ENCODE assay signal across 20 cellular contexts in genomic region chr1:175841613-175842234, GRCh38.
DNase-seq lines count a peak whose midpoint lies in the region; ATAC-seq and TF ChIP-seq lines count a peak whose summit lies in the region.
"Had no signal": no experiment of that assay in that cellular context is flagged by ENCODE, and none has a peak within 500 bp of the region (broad histone marks: within the 10 kb centered on the region; RNA-seq: fewer than 3 reads in every experiment).

No MANE protein-coding gene starts in this region.

- no peaks in the 10 kb centered on the region for H3K79me1 ChIP-seq in mesenchymal stem cell (replicated peaks; ENCODE audit: low read length, poor library complexity, severe bottlenecking)

- WGBS in mesenchymal stem cell: 47% methylated on average over 7 of the region's 8 CpGs
- 40% methylated on average over 8 of the region's 8 CpGs for WGBS in mammary epithelial cell (ENCODE audit: low coverage, missing lambda C conversion rate)

- H3K4me2 ChIP-seq in mesenchymal stem cell (ENCODE audit: low read length, poor library complexity, severe bottlenecking) (no peak overlapping the region), mammary epithelial cell (ENCODE audit: insufficient read depth, low read depth, low read length) (no peak overlapping the region)

- CTCF ChIA-PET in mammary epithelial cell (lab: Charles Lee; ENCODE audit: low non-redundant PET): no interaction called here

- no peaks in the 10 kb centered on the region for H4K20me1 ChIP-seq in mammary epithelial cell (ENCODE audit: insufficient read depth, low read length)

- no peak overlapping the region for H3K14ac ChIP-seq in mesenchymal stem cell (ENCODE audit: low read length in 2 of 2)

- no peak overlapping the region for H3K4me3 Mint-ChIP-seq in T-helper 2 cell treated with Interferon-gamma antibody and Interleukin-4, amounts not matched to agents 5 μg/mL and 100 μg/mL, for 36 hours
- H3K4me3 Mint-ChIP-seq: activated naive CD4-positive, alpha-beta T cell treated with anti-CD3 and anti-CD28 coated beads, Interleukin-2, amount 10 ng/mL, durations not matched to agents 7 days and 5 days; CD8-positive, alpha-beta memory T cell had no signal

- no peaks in the 10 kb centered on the region for H3K36me3 Mint-ChIP-seq in T-helper 2 cell treated with Interferon-gamma antibody and Interleukin-4, amounts not matched to agents 5 μg/mL and 100 μg/mL, for 36 hours (ENCODE audit: low read depth)
- H3K36me3 Mint-ChIP-seq: activated naive CD4-positive, alpha-beta T cell treated with anti-CD3 and anti-CD28 coated beads, Interleukin-2, amount 10 ng/mL, durations not matched to agents 7 days and 5 days; CD8-positive, alpha-beta memory T cell had no signal

- no peak overlapping the region for H3K23ac ChIP-seq in mesenchymal stem cell (ENCODE audit: low read length in 2 of 2)

- no peaks in the 10 kb centered on the region for H3K36me3 ChIP-seq in mesenchymal stem cell (ENCODE audit: control insufficient read depth in 1 of 2, insufficient read depth in 2 of 2, low read depth in 1 of 2, low read length in 2 of 2)
- H3K36me3 ChIP-seq in mammary epithelial cell (ENCODE audit: insufficient read depth, low read length): no peaks in the 10 kb centered on the region
- H3K36me3 ChIP-seq: left lung, pancreas had no signal

- dilution Hi-C loops in mammary epithelial cell (cut with HindIII; ENCODE audit: low sequenced_read_pairs): no loop called here

- TF ChIP-seq CTCF in mammary epithelial cell (conservative IDR thresholded peaks at IDR 0.05 in 1 of 2, IDR thresholded peaks at IDR 0.05 in 1 of 2; ENCODE audit: extremely low read depth in 1 of 2, insufficient read depth in 1 of 2, low read depth in 1 of 2, low read length in 2 of 2): no peak

- H3K27ac Mint-ChIP-seq in T-helper 2 cell treated with Interferon-gamma antibody and Interleukin-4, amounts not matched to agents 5 μg/mL and 100 μg/mL, for 36 hours: no peak overlapping the region
- H3K27ac Mint-ChIP-seq: activated naive CD4-positive, alpha-beta T cell treated with anti-CD3 and anti-CD28 coated beads, Interleukin-2, amount 10 ng/mL, durations not matched to agents 7 days and 5 days had no signal

- H2BK120ac ChIP-seq in mesenchymal stem cell (ENCODE audit: low read depth, low read length): peak overlapping the region; percentile 44

- no TSS peak for BruUV-seq in mammary epithelial cell (replicated peaks; lab: Mats Ljungman, UMichigan)

- no peaks in the 10 kb centered on the region for H3K27me3 Mint-ChIP-seq in T-helper 2 cell treated with Interferon-gamma antibody and Interleukin-4, amounts not matched to agents 5 μg/mL and 100 μg/mL, for 36 hours (ENCODE audit: low read depth)

- H2AFZ ChIP-seq in mesenchymal stem cell (ENCODE audit: low read depth, low read length): no peak overlapping the region
- no peak overlapping the region for H2AFZ ChIP-seq in mammary epithelial cell (ENCODE audit: low read depth, low read length)

- intact Hi-C loops in mammary epithelial cell (cut with micrococcal nuclease): no loop called here

- peaks cover 25 to 40% of the 10 kb centered on the region in 2 experiments for H3K27me3 ChIP-seq in mesenchymal stem cell (ENCODE audit: control insufficient read depth in 1 of 2, insufficient read depth in 1 of 2, low read length in 2 of 2)
- no peaks in the 10 kb centered on the region for H3K27me3 ChIP-seq in mammary epithelial cell (ENCODE audit: insufficient read depth, low read length)
- H3K27me3 ChIP-seq: pancreas had no signal

- H3K4me3 ChIP-seq in mesenchymal stem cell (ENCODE audit: insufficient read depth in 1 of 2, low read depth in 1 of 2, low read length in 2 of 2) (no peak overlapping the region), mammary epithelial cell (replicated peaks in 1 of 3; ENCODE audit: insufficient read depth in 1 of 3, low read depth in 2 of 3, low read length in 3 of 3) (no peak overlapping the region)
- H3K4me3 ChIP-seq: GM12878, K562, left lung, pancreas had no signal

- H3K9me3 ChIP-seq in mesenchymal stem cell (ENCODE audit: control insufficient read depth, low read length): no peaks in the 10 kb centered on the region
- H3K9me3 ChIP-seq in mammary epithelial cell (replicated peaks; ENCODE audit: insufficient read depth, low read length): no peaks in the 10 kb centered on the region
- H3K9me3 ChIP-seq: left lung, pancreas had no signal

- H2BK15ac ChIP-seq in mesenchymal stem cell (ENCODE audit: low read depth, poor library complexity, severe bottlenecking): no peak overlapping the region

- H3K4me1 ChIP-seq in mesenchymal stem cell (ENCODE audit: control insufficient read depth, insufficient read depth, low read depth, low read length) (no peaks in the 10 kb centered on the region), mammary epithelial cell (ENCODE audit: insufficient read depth, low read length) (peaks cover 9% of the 10 kb centered on the region)
- H3K4me1 ChIP-seq: foreskin keratinocyte, left lung, pancreas had no signal

- H3K18ac ChIP-seq in mesenchymal stem cell (ENCODE audit: low read depth in 1 of 2, low read length in 2 of 2): no peak overlapping the region

- H3K4me1 Mint-ChIP-seq in T-helper 2 cell treated with Interferon-gamma antibody and Interleukin-4, amounts not matched to agents 5 μg/mL and 100 μg/mL, for 36 hours (ENCODE audit: low read depth): peaks cover 4% of the 10 kb centered on the region
- H3K4me1 Mint-ChIP-seq: activated naive CD4-positive, alpha-beta T cell treated with anti-CD3 and anti-CD28 coated beads, Interleukin-2, amount 10 ng/mL, durations not matched to agents 7 days and 5 days; CD8-positive, alpha-beta memory T cell had no signal

- H2BK5ac ChIP-seq in mesenchymal stem cell (ENCODE audit: low read depth, low read length, poor library complexity, severe bottlenecking): no peak overlapping the region

- H2AK5ac ChIP-seq in mesenchymal stem cell (ENCODE audit: low read length, severe bottlenecking): no peak overlapping the region

- H3K27ac ChIP-seq in mesenchymal stem cell (ENCODE audit: low read length, poor library complexity, severe bottlenecking) (no peak overlapping the region), mammary epithelial cell (ENCODE audit: insufficient read depth, low read depth, low read length) (no peak overlapping the region)
- H3K27ac ChIP-seq: foreskin keratinocyte, left lung, pancreas, RWPE1 had no signal

- no peak overlapping the region for H3K4ac ChIP-seq in mesenchymal stem cell (ENCODE audit: low read depth in 1 of 2, low read length in 2 of 2)

- no peaks in the 10 kb centered on the region for H3K79me2 ChIP-seq in mammary epithelial cell (ENCODE audit: insufficient read depth, low read length)

- H4K91ac ChIP-seq in mesenchymal stem cell (ENCODE audit: low read length): no peak overlapping the region

- no peak overlapping the region for H2BK12ac ChIP-seq in mesenchymal stem cell (ENCODE audit: low read length in 2 of 2)

- ATAC-seq in GM21526 (IDR thresholded peaks at IDR 0.05; ENCODE audit: low FRiP score, unreplicated experiment): no peak
- ATAC-seq: foreskin keratinocyte, GM12878, K562, left lung had no signal

- in situ Hi-C loops in mammary epithelial cell (cut with MboI; ENCODE audit: low sequenced_read_pairs in 2 of 2): no loop called here

- H3K9me3 Mint-ChIP-seq in T-helper 2 cell treated with Interferon-gamma antibody and Interleukin-4, amounts not matched to agents 5 μg/mL and 100 μg/mL, for 36 hours: no peaks in the 10 kb centered on the region
- H3K9me3 Mint-ChIP-seq: activated naive CD4-positive, alpha-beta T cell treated with anti-CD3 and anti-CD28 coated beads, Interleukin-2, amount 10 ng/mL, durations not matched to agents 7 days and 5 days had no signal

- DNase-seq in DMS53 treated with DMSO at 0.1 percent for 48 hours (lab: John Stamatoyannopoulos, UW; ENCODE audit: unreplicated experiment) (peak; percentile 38), NCI-H1694 treated with DMSO at 0.1 percent for 48 hours (lab: John Stamatoyannopoulos, UW) (peak; percentile 95), NCI-H82 (lab: John Stamatoyannopoulos, UW) (peak; percentile 92), mesenchymal stem cell (no peak), DMS114 treated with DMSO at 0.1 percent for 48 hours (lab: John Stamatoyannopoulos, UW; ENCODE audit: unreplicated experiment) (no peak), mammary epithelial cell (no peak)
- DNase-seq in T-helper 2 cell treated with Interferon-gamma antibody and Interleukin-4, amounts not matched to agents 5 μg/mL and 100 μg/mL, for 36 hours (ENCODE audit: low spot score): no peak
- DNase-seq: activated CD4-positive, alpha-beta T cell treated with anti-CD3 and anti-CD28 coated beads, Interleukin-2, amount 50 U/mL, for 48 hours; activated naive CD4-positive, alpha-beta T cell treated with anti-CD3 and anti-CD28 coated beads, Interleukin-2, amount 10 ng/mL, durations not matched to agents 7 days and 5 days; activated T-cell treated with anti-CD3 and anti-CD28 coated beads, Interleukin-2, amount 50 U/mL, for 1 hour; CD8-positive, alpha-beta memory T cell; foreskin keratinocyte; GDM1; left lung; NK-92 treated with Interleukin-12 subunit alpha and Interleukin-12 subunit beta, amount 100 ng/mL, for 24 hours; pancreas had no signal

- H4K8ac ChIP-seq in mesenchymal stem cell (ENCODE audit: low read length): peak overlapping the region; percentile 6

- H3K9ac ChIP-seq in mesenchymal stem cell (ENCODE audit: low read length) (no peak overlapping the region), mammary epithelial cell (ENCODE audit: insufficient read depth, low read length) (no peak overlapping the region)

Comparison
In these comparisons a context has a peak if more than half of its experiments do, and no peak if none do; other contexts are left out.
1. DNase-seq: peak in DMS53 treated with DMSO at 0.1 percent for 48 hours (single experiment), NCI-H1694 treated with DMSO at 0.1 percent for 48 hours (single experiment) and NCI-H82 (single experiment); none in mesenchymal stem cell (single experiment), T-helper 2 cell treated with Interferon-gamma antibody and Interleukin-4, amounts not matched to agents 5 μg/mL and 100 μg/mL, for 36 hours (single experiment), DMS114 treated with DMSO at 0.1 percent for 48 hours (single experiment) and mammary epithelial cell (single experiment).